In genomic region chr11:75513250-75513649, GRCh38 we compare ENCODE assay signal across 20 cellular contexts. TPM values are rescaled to one million over a fixed set of nuclear protein-coding genes. Genes with fewer than 3 reads are reported as not detected.
DNase-seq lines count a peak whose midpoint lies in the region; ATAC-seq, FAIRE-seq and TF ChIP-seq lines count a peak whose summit lies in the region.
"Had no signal": no experiment of that assay in that cellular context is flagged by ENCODE, and none has a peak within 500 bp of the region (broad histone marks: within the 10 kb centered on the region; RNA-seq: fewer than 3 reads in every experiment).

No MANE protein-coding gene starts in this region.

- H3K27ac Mint-ChIP-seq in H9: no peak overlapping the region

- H3K23me2 ChIP-seq in H9 (ENCODE audit: insufficient read length, low read depth, low read length, poor library complexity, severe bottlenecking): no peaks in the 10 kb centered on the region

- H3K4me1 Mint-ChIP-seq in H9: peaks cover 6 to 9% of the 10 kb centered on the region in 2 experiments

- no peaks in the 10 kb centered on the region for H3K27me3 ChIP-seq in right cardiac atrium (ENCODE audit: control insufficient read depth, insufficient read depth)
- H3K27me3 ChIP-seq in left ventricle myocardium inferior (ENCODE audit: low read depth): no peaks in the 10 kb centered on the region
- H3K27me3 ChIP-seq in K562 (ENCODE audit: control insufficient read depth in 2 of 2, insufficient read depth in 2 of 2, low read length in 2 of 2): no peaks in the 10 kb centered on the region
- no peaks in the 10 kb centered on the region for H3K27me3 ChIP-seq in thoracic aorta (replicated peaks; ENCODE audit: insufficient read depth)
- H3K27me3 ChIP-seq in H9 (ENCODE audit: insufficient read depth, low read length): no peaks in the 10 kb centered on the region

- in situ Hi-C loops in K562 (cut with MboI): no loop called here

- H3K18ac ChIP-seq in H9 (ENCODE audit: insufficient read length, low read depth, low read length): no peak overlapping the region

- no peak overlapping the region for H3K14ac ChIP-seq in H9 (ENCODE audit: insufficient read depth, low read length)

- CTCF ChIA-PET in K562 (lab: Yijun Ruan, JAX; ENCODE audit: low intra/inter-chr PET ratio): no interaction called here

- H3T11ph ChIP-seq in H9 (ENCODE audit: low read length): no peak overlapping the region

- no peak overlapping the region for H3K4me3 Mint-ChIP-seq in H9
- H3K4me3 Mint-ChIP-seq: natural killer cell treated with Interleukin-12 subunit alpha and Interleukin-12 subunit beta and Interleukin-15 and Interleukin-18, amount 100 ng/mL, for 72 hours had no signal

- H3K79me2 ChIP-seq in K562 (ENCODE audit: control insufficient read depth, insufficient read depth, low read length): no peaks in the 10 kb centered on the region
- no peaks in the 10 kb centered on the region for H3K79me2 ChIP-seq in H9 (ENCODE audit: insufficient read depth, low read length)

- no peak for DNase-seq in right cardiac atrium
- DNase-seq in left ventricle myocardium inferior: no peak
- DNase-seq in K562 (ENCODE audit: extremely low read depth in 1 of 4, low spot score in 3 of 4): no peak
- DNase-seq in left colon: no peak
- DNase-seq in thoracic aorta (ENCODE audit: low spot score): no peak
- DNase-seq in H9: no peak
- no peak for DNase-seq in activated T-cell treated with anti-CD3 and anti-CD28 coated beads, Interleukin-2, amount 50 U/mL, for 1 hour
- DNase-seq: activated CD4-positive, CD25-positive, alpha-beta regulatory T cell; activated effector memory CD4-positive, alpha-beta T cell treated with Interleukin-2 at 50 U/mL for 16 hours; NCI-H1694 treated with DMSO at 0.1 percent for 48 hours; NCI-H524; SIG-M5; stimulated activated CD4-positive, alpha-beta T cell treated with anti-CD3 and anti-CD28 coated beads, Interleukin-15, amount 100 ng/mL, for 24 hours; T-helper 2 cell had no signal

- H3K36me3 ChIP-seq in left ventricle myocardium inferior: no peaks in the 10 kb centered on the region
- no peaks in the 10 kb centered on the region for H3K36me3 ChIP-seq in K562 (ENCODE audit: control insufficient read depth, insufficient read depth, low read length)
- no peaks in the 10 kb centered on the region for H3K36me3 ChIP-seq in thoracic aorta

- POLR2A ChIA-PET in K562 (lab: Yijun Ruan, JAX): no interaction called here

- H3K9me3 ChIP-seq in right cardiac atrium (ENCODE audit: control insufficient read depth, low read length) (no peaks in the 10 kb centered on the region), left ventricle myocardium inferior (replicated peaks) (no peaks in the 10 kb centered on the region), K562 (replicated peaks; ENCODE audit: control insufficient read depth, insufficient read depth, low read depth, low read length) (no peaks in the 10 kb centered on the region), thoracic aorta (no peaks in the 10 kb centered on the region), H9 (ENCODE audit: control insufficient read depth, low read depth, low read length) (no peaks in the 10 kb centered on the region)

- no peaks in the 10 kb centered on the region; the same call in 1 of the 2 replicates for H4K20me1 ChIP-seq in K562 (replicated peaks; ENCODE audit: control insufficient read depth, insufficient read depth, low read length)
- no peaks in the 10 kb centered on the region for H4K20me1 ChIP-seq in H9 (ENCODE audit: control insufficient read depth, insufficient read depth, insufficient read length)

- H3K79me1 ChIP-seq in H9 (ENCODE audit: insufficient read depth, low read depth, low read length, poor library complexity, severe bottlenecking): no peaks in the 10 kb centered on the region

- no peak for TF ChIP-seq POLR2A in K562 (conservative IDR thresholded peaks at IDR 0.05)

- intact Hi-C loops in right cardiac atrium (cut with DNase I): loop anchor here in 1 of 4 donors (10.0 kb wide), 1 partner anchor 58 kb away; no protein-coding TSS in a partner anchor
- intact Hi-C loops in left ventricle myocardium inferior (cut with micrococcal nuclease): no loop called here
- intact Hi-C loops in K562 (cut with micrococcal nuclease): no loop called here
- intact Hi-C loops in left colon (cut with DNase I, micrococcal nuclease): no loop called here

- FAIRE-seq in K562 (lab: Jason Lieb, UNC): peak; percentile 74
- FAIRE-seq: G401.6, GM12878, HTR-8/SVneo had no signal

- H3K4ac ChIP-seq in H9 (ENCODE audit: low read depth, low read length): no peak overlapping the region

- no peak overlapping the region for H2BK5ac ChIP-seq in H9 (ENCODE audit: insufficient read length, low read length)

- no peak overlapping the region for H3K4me3 ChIP-seq in right cardiac atrium (ENCODE audit: low read length)
- H3K4me3 ChIP-seq in left ventricle myocardium inferior: no peak overlapping the region
- H3K4me3 ChIP-seq in K562: no peak overlapping the region
- no peak overlapping the region for H3K4me3 ChIP-seq in thoracic aorta
- H3K4me3 ChIP-seq: coronary artery, GM12878 had no signal

- no peak for TF ChIP-seq EP300 in K562 (IDR thresholded peaks at IDR 0.05; ENCODE audit: low read length)

- H3K4me1 ChIP-seq in right cardiac atrium (ENCODE audit: control insufficient read depth, insufficient read depth, low read length) (no peaks in the 10 kb centered on the region), left ventricle myocardium inferior (no peaks in the 10 kb centered on the region), K562 (replicated peaks in 1 of 2; ENCODE audit: control insufficient read depth in 2 of 2, insufficient read depth in 2 of 2, low read length in 2 of 2) (peaks cover 26 to 47% of the 10 kb centered on the region in 2 experiments), thoracic aorta (ENCODE audit: control insufficient read depth in 1 of 2, low read depth in 2 of 2) (peaks cover 0 to 16% of the 10 kb centered on the region in 2 donors), H9 (ENCODE audit: insufficient read depth, low read length) (no peaks in the 10 kb centered on the region)

- H3K23ac ChIP-seq in H9 (ENCODE audit: insufficient read length, low read depth, low read length): no peak overlapping the region

- H3K9me3 Mint-ChIP-seq in H9: no peaks in the 10 kb centered on the region; a peak in 1 of 5 replicates
- H3K9me3 Mint-ChIP-seq: natural killer cell treated with Interleukin-12 subunit alpha and Interleukin-12 subunit beta and Interleukin-15 and Interleukin-18, amount 100 ng/mL, for 72 hours had no signal

- H2BK12ac ChIP-seq in H9 (ENCODE audit: insufficient read length, low read depth, low read length): no peak overlapping the region

- no peak overlapping the region for H4K5ac ChIP-seq in H9 (ENCODE audit: insufficient read length, low read depth, low read length)

- H3K27me3 Mint-ChIP-seq in H9 (ENCODE audit: low read depth): no peaks in the 10 kb centered on the region; the same call in 1 of the 2 replicates
- H3K27me3 Mint-ChIP-seq: natural killer cell treated with Interleukin-12 subunit alpha and Interleukin-12 subunit beta and Interleukin-15 and Interleukin-18, amount 100 ng/mL, for 72 hours had no signal

- H3K56ac ChIP-seq in H9 (ENCODE audit: insufficient read length, low read depth, low read length): no peak overlapping the region

- H3K4me2 ChIP-seq in K562 (ENCODE audit: insufficient read depth, low read length) (no peak overlapping the region), H9 (ENCODE audit: insufficient read depth, insufficient read length, low read length) (no peak overlapping the region)

- peak overlapping the region in 1 of 2 experiments; percentile 38; a peak in 1 of 4 replicates for H3K9ac ChIP-seq in K562 (ENCODE audit: insufficient read depth in 1 of 2, low read depth in 2 of 2, low read length in 2 of 2)
- H3K9ac ChIP-seq in H9 (ENCODE audit: extremely low read depth, insufficient read length, low read length): no peak overlapping the region

- no TSS peak for BruUV-seq in K562 (replicated peaks; lab: Mats Ljungman, UMichigan)

- H2AFZ ChIP-seq in K562 (ENCODE audit: low read depth, low read length): no peak overlapping the region
- no peak overlapping the region for H2AFZ ChIP-seq in H9 (ENCODE audit: low read length)

- no peak overlapping the region for H4K91ac ChIP-seq in H9 (ENCODE audit: insufficient read length, low read depth, low read length)

- no peak for TF ChIP-seq CTCF in left ventricle myocardium inferior (IDR thresholded peaks at IDR 0.05; ENCODE audit: borderline replicate concordance)
- TF ChIP-seq CTCF in K562 (IDR thresholded peaks at IDR 0.05 in 2 of 3, conservative IDR thresholded peaks at IDR 0.05 in 1 of 3; ENCODE audit: insufficient read depth in 2 of 3, low read depth in 1 of 3, low read length in 3 of 3): no peak
- no peak for TF ChIP-seq CTCF in thoracic aorta (IDR thresholded peaks at IDR 0.05)
- no peak for TF ChIP-seq CTCF in H9 (conservative IDR thresholded peaks at IDR 0.05)

- 44% methylated on average over 5 of the region's 5 CpGs for WGBS in right cardiac atrium
- WGBS in K562 (ENCODE audit: insufficient coverage, low coverage, missing lambda C conversion rate): 25% methylated on average over 5 of the region's 5 CpGs
- no CpG with 5 or more reads among the region's 5 CpGs for WGBS in H9 (ENCODE audit: extremely low coverage, insufficient read length, low lambda C conversion rate)

- H3K9me1 ChIP-seq in K562 (ENCODE audit: control insufficient read depth, insufficient read depth, low read length): no peaks in the 10 kb centered on the region

- no peak overlapping the region for H2BK120ac ChIP-seq in H9 (ENCODE audit: low read depth, low read length, poor library complexity, severe bottlenecking)

- H3K27ac ChIP-seq in right cardiac atrium (ENCODE audit: low read length): no peak overlapping the region
- H3K27ac ChIP-seq in left ventricle myocardium inferior (replicated peaks): no peak overlapping the region
- H3K27ac ChIP-seq in K562 (ENCODE audit: extremely low read depth, low read depth, low read length): no peak overlapping the region
- no peak overlapping the region for H3K27ac ChIP-seq in thoracic aorta
- H3K27ac ChIP-seq in H9 (ENCODE audit: insufficient read length, low read depth, low read length): no peak overlapping the region
- H3K27ac ChIP-seq: coronary artery had no signal

- TF ChIP-seq RAD21 in K562 (CRISPR knock-in tag; conservative IDR thresholded peaks at IDR 0.05 in 1 of 2, IDR thresholded peaks at IDR 0.05 in 1 of 2): no peak

- H4K8ac ChIP-seq in H9 (replicated peaks; ENCODE audit: insufficient read length, low read depth, low read length): no peak overlapping the region

- H2BK20ac ChIP-seq in H9 (ENCODE audit: low read depth, low read length, poor library complexity, severe bottlenecking): no peak overlapping the region

- H2AK5ac ChIP-seq in H9 (ENCODE audit: insufficient read length, low read length): no peak overlapping the region

- H3K36me3 Mint-ChIP-seq in H9 (ENCODE audit: insufficient read depth in 1 of 3, low read depth in 3 of 3): no peaks in the 10 kb centered on the region
- H3K36me3 Mint-ChIP-seq: natural killer cell treated with Interleukin-12 subunit alpha and Interleukin-12 subunit beta and Interleukin-15 and Interleukin-18, amount 100 ng/mL, for 72 hours had no signal

- no peak overlapping the region for H2BK15ac ChIP-seq in H9 (ENCODE audit: low read depth, low read length)

- ATAC-seq in right cardiac atrium (peak; percentile 20 to 62), K562 (no peak), left colon (peak; percentile 73), thoracic aorta (ENCODE audit: insufficient number of reproducible peaks, low FRiP score, low read depth) (peak; percentile 34), GM21367 (IDR thresholded peaks at IDR 0.05; ENCODE audit: unreplicated experiment) (no peak)
- ATAC-seq: GM12878; natural killer cell treated with Interleukin-12 subunit alpha and Interleukin-12 subunit beta and Interleukin-15 and Interleukin-18, amount 100 ng/mL, for 72 hours had no signal

RNA-seq across cellular contexts. Expression of gene GDPD5, which starts 12.5 kb away (rescaled TPM):
- total RNA-seq in right cardiac atrium (1 to 10 TPM; 5.3 to 8.2 (median 6.8) TPM), left ventricle myocardium inferior (4.4 TPM), K562 (2014; rRNA removed) (9.8 and 14.2 TPM in 2 replicates), K562 (2014; rRNA removed; fragmentation: Illumina TruSeq; extraction: Trizol) (2.8 and 2.9 TPM in 2 replicates), K562 (2015; rRNA removed; fragmentation: Illumina TruSeq; extraction: Trizol) (6.1 and 6.5 TPM in 2 replicates), K562 (2021) (19.0 and 27.3 TPM in 2 replicates), left colon (1 to 10 TPM; 3.3 to 4.0 TPM), thoracic aorta (10 to 100 TPM; 30.8 to 34.9 TPM), H9 (2021) (6.9 and 7.8 TPM in 2 replicates)
- polyA plus RNA-seq in right cardiac atrium (8.5 TPM), K562 (2011; rRNA removed) (8.0 and 11.8 TPM in 2 replicates), K562 (2014; fragmentation: Illumina TruSeq; extraction: Trizol) (8.7 and 11.9 TPM in 2 replicates), K562 (2014; fragmentation: Nextera tagmentation; extraction: Ambion mirVana) (under 1 TPM; 0.32 to 0.41 TPM), K562 (2014; rRNA removed) (17.0 and 20.4 TPM in 2 replicates)
- 57.8 and 141 TPM in 2 replicates for total RNA-seq in K562 (2011; cell fraction: chromatin; rRNA removed; ENCODE audit: low replicate concordance)
- total RNA-seq in K562 (2011; cell fraction: nucleolus; rRNA removed): 58.7 and 66.9 TPM in 2 replicates
- 57.6 and 71.8 TPM in 2 replicates for total RNA-seq in K562 (2011; cell fraction: nucleoplasm; rRNA removed)
- 7.2 and 13.1 TPM in 2 replicates for polyA plus RNA-seq in K562 (2011; cell fraction: cytosol; rRNA removed)
- polyA plus RNA-seq in K562 (2011; cell fraction: nucleus; rRNA removed): 47.6 and 80.4 TPM in 2 replicates
- polyA plus RNA-seq in K562 (2012): 11.7 and 25.1 TPM in 2 replicates
- 4.6 and 5.0 TPM in 2 replicates for polyA minus RNA-seq in K562 (2011; rRNA and poly(A)+ RNA removed)
- 7.2 and 15.1 TPM in 2 replicates for polyA minus RNA-seq in K562 (2011; cell fraction: cytosol; rRNA and poly(A)+ RNA removed)
- 18.5 and 19.8 TPM in 2 replicates for polyA minus RNA-seq in K562 (2011; cell fraction: nucleus; rRNA and poly(A)+ RNA removed)

RNA-seq across cellular contexts. Expression of gene SERPINH1, which starts 48.8 kb away (rescaled TPM):
- 100 to 1,000 TPM in 1 of 4 donors, 10 to 100 TPM in 3; 50.5 to 109 (median 72.7) TPM for total RNA-seq in right cardiac atrium
- polyA plus RNA-seq in right cardiac atrium: 53.2 TPM
- total RNA-seq in left ventricle myocardium inferior: 57.6 TPM
- 53.1 and 136 TPM in 2 replicates for total RNA-seq in K562 (2011; cell fraction: chromatin; rRNA removed; ENCODE audit: low replicate concordance)
- total RNA-seq in K562 (2011; cell fraction: nucleolus; rRNA removed): 186 and 237 TPM in 2 replicates
- 128 and 144 TPM in 2 replicates for total RNA-seq in K562 (2011; cell fraction: nucleoplasm; rRNA removed)
- total RNA-seq in K562 (2014; rRNA removed): 67.9 and 85.8 TPM in 2 replicates
- total RNA-seq in K562 (2014; rRNA removed; fragmentation: Illumina TruSeq; extraction: Trizol): 30.3 and 44.1 TPM in 2 replicates
- total RNA-seq in K562 (2015; rRNA removed; fragmentation: Illumina TruSeq; extraction: Trizol): 78.5 and 87.1 TPM in 2 replicates
- 106 and 115 TPM in 2 replicates for total RNA-seq in K562 (2021)
- polyA plus RNA-seq in K562 (2011; rRNA removed): 45.5 and 123 TPM in 2 replicates
- polyA plus RNA-seq in K562 (2011; cell fraction: cytosol; rRNA removed): 84.3 and 156 TPM in 2 replicates
- 79.5 and 81.7 TPM in 2 replicates for polyA plus RNA-seq in K562 (2011; cell fraction: nucleus; rRNA removed)
- 148 and 286 TPM in 2 replicates for polyA plus RNA-seq in K562 (2012)
- 95.0 and 102 TPM in 2 replicates for polyA plus RNA-seq in K562 (2014; fragmentation: Illumina TruSeq; extraction: Trizol)
- polyA plus RNA-seq in K562 (2014; fragmentation: Nextera tagmentation; extraction: Ambion mirVana): 1 to 10 TPM; 2.8 to 6.8 TPM
- polyA plus RNA-seq in K562 (2014; rRNA removed): 67.8 and 77.9 TPM in 2 replicates
- 24.5 and 38.2 TPM in 2 replicates for polyA minus RNA-seq in K562 (2011; rRNA and poly(A)+ RNA removed)
- 53.3 and 105 TPM in 2 replicates for polyA minus RNA-seq in K562 (2011; cell fraction: cytosol; rRNA and poly(A)+ RNA removed)
- polyA minus RNA-seq in K562 (2011; cell fraction: nucleus; rRNA and poly(A)+ RNA removed): 27.3 and 51.1 TPM in 2 replicates
- 10 to 100 TPM; 24.0 to 41.5 TPM for total RNA-seq in left colon
- total RNA-seq in thoracic aorta: 100 to 1,000 TPM; 367 to 480 TPM
- 253 and 263 TPM in 2 replicates for total RNA-seq in H9 (2021)

Comparison
In these comparisons a context has a peak if more than half of its experiments do, and no peak if none do; other contexts are left out.
1. ATAC-seq: peak in right cardiac atrium (2 of 2), left colon (single experiment) and thoracic aorta (single experiment); none in K562 (single experiment) and GM21367 (single experiment).